17 cellular contexts compared by ENCODE assay signal in the genomic region with DNA sequence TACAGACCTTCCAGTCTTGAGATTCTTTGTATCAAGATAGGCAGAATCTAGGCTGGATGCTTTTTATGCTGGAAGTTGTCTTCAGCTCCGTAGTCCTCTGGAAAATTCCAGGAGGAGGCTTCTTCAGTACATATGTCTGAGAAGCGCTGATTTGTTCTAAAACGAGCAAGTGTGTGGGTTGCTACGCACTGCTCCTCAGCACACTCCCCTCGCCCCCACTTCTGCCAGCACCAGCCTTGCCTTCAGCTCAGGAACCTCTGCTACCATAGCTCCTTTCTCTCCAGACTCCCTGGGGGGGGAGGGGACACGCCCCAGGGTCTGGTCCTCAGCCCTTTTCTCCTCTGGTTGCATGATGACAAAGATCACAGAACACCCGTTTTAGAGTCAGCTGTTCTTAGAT.
DNase-seq lines count a peak whose midpoint lies in the region; ATAC-seq, FAIRE-seq and TF ChIP-seq lines count a peak whose summit lies in the region.
"Had no signal": no experiment of that assay in that cellular context is flagged by ENCODE, and none has a peak within 500 bp of the region (broad histone marks: within the 10 kb centered on the region; RNA-seq: fewer than 3 reads in every experiment).

No MANE protein-coding gene starts in this region.

- no peak for DNase-seq in H1 (ENCODE audit: low read depth in 1 of 2, low spot score in 2 of 2)
- peak in 43 of 56 donors; percentile 5 to 86 (median 43) for DNase-seq in nucleus accumbens (lab: John Stamatoyannopoulos, UW)
- DNase-seq in superior temporal gyrus (ENCODE audit: extremely low spot score), result peak; percentile 66
- DNase-seq in PC-9, result no peak
- DNase-seq in activated effector memory CD4-positive, alpha-beta T cell treated with Interleukin-2 at 50 U/mL for 16 hours, result no peak
- no peak for DNase-seq in RPMI8226
- DNase-seq: BE2C; CD4-positive, alpha-beta memory T cell; DMS79; GOT3 had no signal

- H4K5ac ChIP-seq in H1 (ENCODE audit: insufficient read length, low read depth, low read length), result no peak overlapping the region

- TF ChIP-seq EP300 in H1 (IDR thresholded peaks at IDR 0.05; ENCODE audit: borderline replicate concordance in 1 of 2, low read depth in 2 of 2, low read length in 2 of 2), result no peak

- no peaks in the 10 kb centered on the region for H3F3A ChIP-seq in PC-9 (ENCODE audit: insufficient read depth, low read depth)

- H3K18ac ChIP-seq in H1 (ENCODE audit: extremely low read depth, low read length), result no peak overlapping the region

- H3K9me3 ChIP-seq in H1 (ENCODE audit: insufficient read depth in 2 of 2, low read depth in 1 of 2, low read length in 1 of 2) (no peaks in the 10 kb centered on the region), PC-9 (ENCODE audit: insufficient read depth, low read depth) (no peaks in the 10 kb centered on the region)
- H3K9me3 ChIP-seq: BE2C, HAP-1 had no signal

- no peak overlapping the region for H3K14ac ChIP-seq in H1 (ENCODE audit: insufficient read length)

- FAIRE-seq in H1 (lab: Jason Lieb, UNC), result no peak
- FAIRE-seq: A204.1, GM12878, GM18507 had no signal

- no peak overlapping the region for H4K91ac ChIP-seq in H1 (replicated peaks; ENCODE audit: insufficient read length, low read length)

- no peak overlapping the region for H2BK5ac ChIP-seq in H1 (ENCODE audit: low read depth, low read length)

- no peak overlapping the region for H2BK15ac ChIP-seq in H1 (ENCODE audit: low read length)

- H2BK120ac ChIP-seq in H1 (replicated peaks; ENCODE audit: low read depth, low read length), result no peak overlapping the region

- no peak overlapping the region for H3K4ac ChIP-seq in H1 (replicated peaks; ENCODE audit: insufficient read length, low read depth, low read length)

- no peaks in the 10 kb centered on the region for H3K4me1 ChIP-seq in H1 (replicated peaks in 1 of 4; ENCODE audit: control insufficient read depth in 3 of 4, insufficient read depth in 4 of 4, low read length in 3 of 4)
- H3K4me1 ChIP-seq in PC-9 (replicated peaks; ENCODE audit: insufficient read depth), result no peaks in the 10 kb centered on the region
- H3K4me1 ChIP-seq: BE2C, HAP-1 had no signal

- BruUV-seq in PC-9 (replicated peaks; lab: Mats Ljungman, UMichigan), result no TSS peak

- no peak overlapping the region for H3K9ac ChIP-seq in H1 (replicated peaks in 1 of 4; ENCODE audit: extremely low read depth in 1 of 4, low read depth in 3 of 4, low read length in 3 of 4)

- H3K4me3 ChIP-seq in H1 (ENCODE audit: extremely low read depth in 1 of 4, insufficient read depth in 2 of 4, low read depth in 3 of 4, low read length in 4 of 4) (no peak overlapping the region), PC-9 (no peak overlapping the region)
- H3K4me3 ChIP-seq: GM12878, HAP-1 had no signal

- no peaks in the 10 kb centered on the region for H3K79me1 ChIP-seq in H1 (ENCODE audit: low read depth, low read length)

- H2AK5ac ChIP-seq in H1 (ENCODE audit: low read depth, low read length), result no peak overlapping the region

- POLR2A ChIA-PET in H1 (lab: Charles Lee; ENCODE audit: partially characterized antibody), result interaction anchor here (0.6 kb wide), 1 partner anchor 534 kb away, joined by 3 read pairs; no protein-coding TSS in a partner anchor
- POLR2A ChIA-PET in PC-9 (lab: Charles Lee; ENCODE audit: unreplicated experiment), result no interaction called here

- CTCF ChIA-PET in H1 (lab: Charles Lee; ENCODE audit: partially characterized antibody), result interaction anchor here (0.6 to 2.2 kb wide), 7 partner anchors 10 to 246 kb away, joined by 3 to 7 read pairs (median 3); no protein-coding TSS in a partner anchor
- CTCF ChIA-PET in PC-9 (lab: Charles Lee), result interaction anchor here (0.7 kb wide), 2 partner anchors 226 to 264 kb away, joined by 3 to 6 read pairs; no protein-coding TSS in a partner anchor

- no peak for TF ChIP-seq POLR2A in H1 (IDR thresholded peaks at IDR 0.05; ENCODE audit: control extremely low read depth in 1 of 2, low read depth in 2 of 2, low read length in 2 of 2)

- H3K79me2 ChIP-seq in H1 (ENCODE audit: control insufficient read depth in 1 of 2, insufficient read depth in 2 of 2, low read length in 2 of 2) (no peaks in the 10 kb centered on the region), PC-9 (ENCODE audit: low read depth) (no peaks in the 10 kb centered on the region)

- no peaks in the 10 kb centered on the region; the same call in 1 of the 2 replicates for H3K23me2 ChIP-seq in H1 (ENCODE audit: low read depth, low read length)

- H3K9me2 ChIP-seq in PC-9 (ENCODE audit: insufficient read depth), result no peaks in the 10 kb centered on the region

- H2AFZ ChIP-seq in H1 (ENCODE audit: low read length), result no peak overlapping the region; the same call in 1 of the 2 replicates
- no peak overlapping the region for H2AFZ ChIP-seq in PC-9

- H3K27me3 ChIP-seq in H1 (replicated peaks in 1 of 4; ENCODE audit: control insufficient read depth in 3 of 4, extremely low read depth in 1 of 4, insufficient read depth in 3 of 4, low read length in 3 of 4) (no peaks in the 10 kb centered on the region), PC-9 (ENCODE audit: insufficient read depth, low read depth) (no peaks in the 10 kb centered on the region)
- H3K27me3 ChIP-seq: BE2C had no signal

- intact Hi-C loops in PC-9 (cut with micrococcal nuclease; ENCODE audit: unreplicated experiment), result no loop called here

- H4K20me1 ChIP-seq in H1 (replicated peaks in 1 of 2; ENCODE audit: control insufficient read depth in 1 of 2, insufficient read depth in 2 of 2, low read length in 2 of 2) (no peaks in the 10 kb centered on the region), PC-9 (ENCODE audit: insufficient read depth) (no peaks in the 10 kb centered on the region)

- WGBS in H1 (ENCODE audit: extremely low coverage in 1 of 2, insufficient coverage in 1 of 2, insufficient read length in 1 of 2, insufficient replicate concordance in 2 of 2, low coverage in 1 of 2, low lambda C conversion rate in 2 of 2, missing lambda C conversion rate in 1 of 2), 2 experiments, result 86% methylated on average over 7 of the region's 7 CpGs; no CpG with 5 or more reads in 1 of the 2 experiments

- no peak for TF ChIP-seq RAD21 in H1 (IDR thresholded peaks at IDR 0.05 in 1 of 2, conservative IDR thresholded peaks at IDR 0.05 in 1 of 2; ENCODE audit: low read depth in 2 of 2, low read length in 2 of 2)

- TF ChIP-seq CTCF in H1 (IDR thresholded peaks at IDR 0.05; ENCODE audit: control extremely low read depth in 1 of 3, insufficient read depth in 1 of 3, low read depth in 1 of 3, low read length in 3 of 3) (no peak), PC-9 (conservative IDR thresholded peaks at IDR 0.05) (no peak)

- H3K27ac ChIP-seq in angular gyrus (ENCODE audit: low read depth, low read length) (peak overlapping the region; percentile 95), H1 (ENCODE audit: low read depth, low read length) (no peak overlapping the region), PC-9 (no peak overlapping the region)
- H3K27ac ChIP-seq: C4-2B had no signal

- no peaks in the 10 kb centered on the region for H3K36me3 ChIP-seq in H1 (ENCODE audit: control insufficient read depth in 2 of 4, insufficient read depth in 4 of 4, low read length in 3 of 4)
- H3K36me3 ChIP-seq in PC-9 (ENCODE audit: low read depth), result no peaks in the 10 kb centered on the region
- H3K36me3 ChIP-seq: BE2C, HAP-1 had no signal

- 0 out of 2 replicates have a peak overlapping the region, but pooled peaks have one; percentile 6 for H4K8ac ChIP-seq in H1 (ENCODE audit: extremely low read depth, insufficient read depth, low read length)

- H3K4me2 ChIP-seq in H1 (ENCODE audit: insufficient read depth in 1 of 2, low read depth in 2 of 2, low read length in 2 of 2), result no peak overlapping the region
- no peak overlapping the region for H3K4me2 ChIP-seq in PC-9

- H2BK20ac ChIP-seq in H1 (ENCODE audit: low read length), result no peak overlapping the region

- no peak overlapping the region for H3K56ac ChIP-seq in H1 (replicated peaks; ENCODE audit: insufficient read length, low read depth, low read length)

- no peak overlapping the region for H3K23ac ChIP-seq in H1 (ENCODE audit: insufficient read length)

- no peak overlapping the region for H2BK12ac ChIP-seq in H1 (ENCODE audit: low read depth, low read length)

- no peak for ATAC-seq in HG02642 (IDR thresholded peaks at IDR 0.05; ENCODE audit: poor library complexity, unreplicated experiment)
- ATAC-seq: GM12878 had no signal

TF ChIP-seq in H1, 55 proteins besides CTCF, POLR2A, EP300 and RAD21:
- TF ChIP-seq, protein P1, sequence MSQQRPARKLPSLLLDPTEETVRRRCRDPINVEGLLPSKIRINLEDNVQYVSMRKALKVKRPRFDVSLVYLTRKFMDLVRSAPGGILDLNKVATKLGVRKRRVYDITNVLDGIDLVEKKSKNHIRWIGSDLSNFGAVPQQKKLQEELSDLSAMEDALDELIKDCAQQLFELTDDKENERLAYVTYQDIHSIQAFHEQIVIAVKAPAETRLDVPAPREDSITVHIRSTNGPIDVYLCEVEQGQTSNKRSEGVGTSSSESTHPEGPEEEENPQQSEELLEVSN (IDR thresholded peaks at IDR 0.05), result no peak
- TF ChIP-seq FOSL1 (IDR thresholded peaks at IDR 0.05; ENCODE audit: insufficient read depth, low read depth, low read length) (no peak), SRF (IDR thresholded peaks at IDR 0.05; ENCODE audit: low read depth, low read length) (no peak), PHF8 (conservative IDR thresholded peaks at IDR 0.05; ENCODE audit: low read depth, low read length) (no peak), CHD2 (IDR thresholded peaks at IDR 0.05; ENCODE audit: low read length) (no peak), CBX8 (IDR thresholded peaks at IDR 0.05; ENCODE audit: borderline replicate concordance, low read depth, low read length) (no peak), MAFK (IDR thresholded peaks at IDR 0.05; ENCODE audit: low read depth, low read length) (no peak), SIRT6 (IDR thresholded peaks at IDR 0.05; ENCODE audit: low read length) (no peak)

Comparison
In these comparisons a context has a peak if more than half of its experiments do, and no peak if none do; other contexts are left out.
1. DNase-seq: peak in nucleus accumbens (43 of 56) and superior temporal gyrus (single experiment); none in H1 (0 of 2), PC-9 (0 of 2), activated effector memory CD4-positive, alpha-beta T cell treated with Interleukin-2 at 50 U/mL for 16 hours (single experiment) and RPMI8226 (single experiment).